11 cellular contexts compared by ENCODE assay signal in genomic region chr17:44607836-44608690, GRCh38. TPM values are rescaled to one million over a fixed set of nuclear protein-coding genes. Genes with fewer than 3 reads are reported as not detected.
DNase-seq lines count a peak whose midpoint lies in the region; ATAC-seq and TF ChIP-seq lines count a peak whose summit lies in the region.
"Had no signal": no experiment of that assay in that cellular context is flagged by ENCODE, and none has a peak within 500 bp of the region (broad histone marks: within the 10 kb centered on the region; RNA-seq: fewer than 3 reads in every experiment).

No MANE protein-coding gene starts in this region.

- H3K9me3 ChIP-seq in heart right ventricle (no peaks in the 10 kb centered on the region), right atrium auricular region (no peaks in the 10 kb centered on the region), aorta (ENCODE audit: control insufficient read depth, low read length) (no peaks in the 10 kb centered on the region), spleen (no peaks in the 10 kb centered on the region)
- H3K9me3 ChIP-seq: psoas muscle had no signal

- no peak for TF ChIP-seq POLR2A in spleen (IDR thresholded peaks at IDR 0.05)

- intact Hi-C loops in heart right ventricle (cut with DNase I) = loop anchor here in 1 of 10 donors (10.0 kb wide), 1 partner anchor 57 kb away; no protein-coding TSS in a partner anchor
- intact Hi-C loops in aorta (cut with DNase I) = no loop called here
- intact Hi-C loops in spleen (cut with DNase I; ENCODE audit: low total_unique reads) = no loop called here

- DNase-seq in heart right ventricle = peak in 1 of 2 donors; percentile 42
- DNase-seq in right atrium auricular region (ENCODE audit: low spot score) = no peak
- DNase-seq in RPMI7951 (ENCODE audit: low read depth) = peak; percentile 49
- peak; percentile 76 to 91 for DNase-seq in foreskin fibroblast
- peak in 1 of 2 donors; percentile 63 for DNase-seq in aorta
- DNase-seq in spleen = no peak
- DNase-seq: anterior cingulate cortex, psoas muscle had no signal

- H3K27ac ChIP-seq in heart right ventricle = peak overlapping the region in 1 of 10 donors; percentile 9
- no peak overlapping the region for H3K27ac ChIP-seq in right atrium auricular region
- H3K27ac ChIP-seq in aorta (ENCODE audit: low read depth in 1 of 2, low read length in 2 of 2) = no peak overlapping the region
- H3K27ac ChIP-seq in spleen = no peak overlapping the region
- H3K27ac ChIP-seq: psoas muscle had no signal

- WGBS in heart right ventricle, 2 donors = 58 to 64% methylated on average over 10 of the region's 10 CpGs
- 26 to 27% methylated on average over 10 of the region's 10 CpGs for WGBS in aorta, 2 donors
- 67 to 81% (median 72%) methylated on average over 8 to 10 of the region's 10 CpGs for WGBS in spleen, 5 donors

- no peaks in the 10 kb centered on the region for H3K36me3 ChIP-seq in heart right ventricle
- no peaks in the 10 kb centered on the region for H3K36me3 ChIP-seq in right atrium auricular region
- H3K36me3 ChIP-seq in aorta (ENCODE audit: control insufficient read depth in 1 of 2, insufficient read depth in 2 of 2, low read length in 1 of 2) = no peaks in the 10 kb centered on the region
- H3K36me3 ChIP-seq in spleen = no peaks in the 10 kb centered on the region

- H3K4me1 ChIP-seq in heart right ventricle = peaks cover 0 to 11% (median 0%) of the 10 kb centered on the region in 9 donors
- H3K4me1 ChIP-seq in right atrium auricular region = no peaks in the 10 kb centered on the region
- H3K4me1 ChIP-seq in aorta (ENCODE audit: control insufficient read depth in 1 of 2, insufficient read depth in 2 of 2, low read length in 2 of 2) = no peaks in the 10 kb centered on the region
- H3K4me1 ChIP-seq in spleen = no peaks in the 10 kb centered on the region
- H3K4me1 ChIP-seq: psoas muscle had no signal

- H3K4me3 ChIP-seq in heart right ventricle = no peak overlapping the region
- H3K4me3 ChIP-seq in right atrium auricular region = no peak overlapping the region
- no peak overlapping the region for H3K4me3 ChIP-seq in foreskin fibroblast (ENCODE audit: low read depth in 1 of 2, low read length in 2 of 2)
- no peak overlapping the region for H3K4me3 ChIP-seq in aorta (ENCODE audit: low read length in 2 of 2)
- no peak overlapping the region for H3K4me3 ChIP-seq in spleen
- H3K4me3 ChIP-seq: psoas muscle had no signal

- TF ChIP-seq CTCF in heart right ventricle (IDR thresholded peaks at IDR 0.05) = no peak
- TF ChIP-seq CTCF in right atrium auricular region (IDR thresholded peaks at IDR 0.05) = no peak
- TF ChIP-seq CTCF in foreskin fibroblast (IDR thresholded peaks at IDR 0.05; ENCODE audit: low read depth, low read length) = no peak
- TF ChIP-seq CTCF in spleen (IDR thresholded peaks at IDR 0.05 in 8 of 11, conservative IDR thresholded peaks at IDR 0.05 in 3 of 11) = no peak

- ATAC-seq in heart right ventricle (peak in 7 of 8 donors; percentile 44 to 80 (median 61)), aorta (ENCODE audit: low FRiP score) (peak; percentile 46), HG02884 (IDR thresholded peaks at IDR 0.05; ENCODE audit: unreplicated experiment) (no peak), GM19328 (IDR thresholded peaks at IDR 0.05; ENCODE audit: unreplicated experiment) (no peak)
- ATAC-seq: HCT116, psoas muscle had no signal

- H3K27me3 ChIP-seq in heart right ventricle (peaks cover 0 to 7% (median 0%) of the 10 kb centered on the region in 7 donors), right atrium auricular region (no peaks in the 10 kb centered on the region), aorta (ENCODE audit: control insufficient read depth in 1 of 2, insufficient read depth in 2 of 2, low read length in 1 of 2) (no peaks in the 10 kb centered on the region), spleen (replicated peaks in 1 of 7) (peaks cover 0 to 28% (median 0%) of the 10 kb centered on the region in 7 donors)

RNA-seq across cellular contexts. Expression of gene MEIOC, which starts 48.2 kb away (rescaled TPM):
- under 1 TPM in 3 of 10 donors, not detected in 7; 0.14 to 0.40 (median 0.16) TPM for total RNA-seq in heart right ventricle
- under 1 TPM in 1 of 2 donors, not detected in 1; 0.03 TPM for polyA plus RNA-seq in heart right ventricle
- total RNA-seq in right atrium auricular region = under 1 TPM in 1 of 2 donors, not detected in 1; 0.44 TPM
- total RNA-seq in RPMI7951 (2014; rRNA removed; shearing (Covaris generic)) = under 0.01 and 0.20 TPM in 2 replicates
- total RNA-seq in aorta = not detected
- not detected for polyA plus RNA-seq in aorta
- total RNA-seq in spleen = under 1 TPM in 1 of 7 donors, not detected in 6; 0.17 TPM
- under 1 TPM in 2 of 3 donors, not detected in 1; 0.04 to 0.06 TPM for polyA plus RNA-seq in spleen
- total RNA-seq: psoas muscle had no signal

RNA-seq across cellular contexts. Expression of gene FZD2, which starts 50.8 kb away (rescaled TPM):
- total RNA-seq in heart right ventricle (1 to 10 TPM in 9 of 10 donors, under 1 TPM in 1; 0.92 to 6.9 (median 4.0) TPM), right atrium auricular region (1 to 10 TPM; 1.9 to 4.0 TPM), aorta (10 to 100 TPM in 1 of 2 donors, 1 to 10 TPM in 1; 7.4 to 22.1 TPM), spleen (1 to 10 TPM; 1.2 to 6.0 (median 3.1) TPM)
- polyA plus RNA-seq in heart right ventricle (1 to 10 TPM; 2.9 to 3.0 TPM), aorta (1 to 10 TPM; 3.9 to 9.8 TPM), spleen (1 to 10 TPM; 2.0 to 3.8 (median 2.2) TPM)
- total RNA-seq in RPMI7951 (2014; rRNA removed; shearing (Covaris generic)) = 4.7 and 6.6 TPM in 2 replicates

Comparison
In these comparisons a context has a peak if more than half of its experiments do, and no peak if none do; other contexts are left out.
1. ATAC-seq: peak in heart right ventricle (7 of 8) and aorta (single experiment); none in HG02884 (single experiment) and GM19328 (single experiment).
2. DNase-seq: peak in RPMI7951 (single experiment) and foreskin fibroblast (2 of 2); none in right atrium auricular region (single experiment) and spleen (single experiment).